Comparison of ENCODE assay signal across 21 cellular contexts in genomic region chr14:21275261-21275858, GRCh38. TPM values are rescaled to one million over a fixed set of nuclear protein-coding genes. Genes with fewer than 3 reads are reported as not detected.
DNase-seq lines count a peak whose midpoint lies in the region; ATAC-seq, FAIRE-seq and TF ChIP-seq lines count a peak whose summit lies in the region.
"Had no signal": no experiment of that assay in that cellular context is flagged by ENCODE, and none has a peak within 500 bp of the region (broad histone marks: within the 10 kb centered on the region; RNA-seq: fewer than 3 reads in every experiment).

No MANE protein-coding gene starts in this region.

- H2AFZ ChIP-seq in Karpas-422 (ENCODE audit: low read length) = peak overlapping the region; percentile 83; the same call in 1 of the 2 replicates

- no peak overlapping the region for H3K4me2 ChIP-seq in Karpas-422 (ENCODE audit: low read depth, low read length, poor library complexity, severe bottlenecking)

- peak; percentile 80 for FAIRE-seq in D721Med (lab: Jason Lieb, UNC)
- FAIRE-seq: GM12878, H54 had no signal

- 0 out of 2 replicates have a peak, but pooled peaks cover 2% of the 10 kb centered on the region for H4K20me1 ChIP-seq in Karpas-422 (ENCODE audit: insufficient read depth, low read depth, low read length)

- H3K27ac Mint-ChIP-seq in nephron = peak overlapping the region in 2 of 3 experiments; percentile 31 to 70
- H3K27ac Mint-ChIP-seq: activated B cell treated with CpG ODN at 0.5 μM for 24 hours had no signal

- no peaks in the 10 kb centered on the region for H3K4me1 Mint-ChIP-seq in nephron

- H3K4me3 Mint-ChIP-seq in nephron = no peak overlapping the region
- H3K4me3 Mint-ChIP-seq: activated B cell treated with CpG ODN at 0.5 μM for 24 hours had no signal

- H3K9me2 ChIP-seq in Karpas-422 (replicated peaks; ENCODE audit: insufficient read depth, low read length) = no peaks in the 10 kb centered on the region

- no peak overlapping the region for H3K9ac ChIP-seq in Karpas-422 (ENCODE audit: low read length)
- H3K9ac ChIP-seq in SK-N-MC (ENCODE audit: insufficient read length) = peak overlapping the region; percentile 59

- H3K27ac ChIP-seq in Karpas-422 (ENCODE audit: low read length) (no peak overlapping the region), SK-N-MC (peak overlapping the region; percentile 76)
- H3K27ac ChIP-seq: body of pancreas, colonic mucosa, lower lobe of right lung, ovary, sigmoid colon, tibial nerve had no signal

- H3K4me3 ChIP-seq in Karpas-422 (ENCODE audit: low read length) (no peak overlapping the region), SK-N-MC (no peak overlapping the region)
- H3K4me3 ChIP-seq: body of pancreas, colonic mucosa, GM12878, lower lobe of right lung, ovary, sigmoid colon, tibial nerve had no signal

- POLR2A ChIA-PET in HEK293T (lab: Yijun Ruan, JAX) = no interaction called here

- no peak for ATAC-seq in GM19452 (IDR thresholded peaks at IDR 0.05; ENCODE audit: unreplicated experiment)
- ATAC-seq: body of pancreas; GM12878; lower lobe of right lung; stimulated activated naive CD8-positive, alpha-beta T cell treated with anti-CD3 and anti-CD28 coated beads, Interleukin-15, Interleukin-2, amounts not matched to agents 100 U/mL and 50 U/mL, for 24 hours had no signal

- no peak for DNase-seq in D721Med (ENCODE audit: insufficient read length, low spot score)
- DNase-seq in Karpas-422 = no peak
- no peak for DNase-seq in SK-N-MC (ENCODE audit: low read depth, low spot score)
- no peak for DNase-seq in HEK293T (ENCODE audit: extremely low spot score)
- no peak for DNase-seq in OCI-M2 (lab: John Stamatoyannopoulos, UW; ENCODE audit: unreplicated experiment)
- DNase-seq: activated B cell treated with CpG ODN at 0.5 μM for 24 hours; body of pancreas; colonic mucosa; lower lobe of right lung; NCI-H345; ovary; SHP77 treated with DMSO at 0.1 percent for 48 hours; sigmoid colon; stimulated activated naive CD8-positive, alpha-beta T cell treated with anti-CD3 and anti-CD28 coated beads, Interleukin-15, Interleukin-2, amounts not matched to agents 100 U/mL and 50 U/mL, for 24 hours had no signal

- CTCF ChIA-PET in HEK293T (lab: Yijun Ruan, JAX) = interaction anchor here (0.7 kb wide), 1 partner anchor 11 kb away, joined by 4 read pairs; no protein-coding TSS in a partner anchor

- peaks cover 13% of the 10 kb centered on the region for H3K4me1 ChIP-seq in Karpas-422 (ENCODE audit: low read length)
- H3K4me1 ChIP-seq: body of pancreas, colonic mucosa, sigmoid colon had no signal

- TF ChIP-seq CTCF in D721Med (IDR thresholded peaks at IDR 0.05; ENCODE audit: insufficient read depth, missing control alignments) (no peak), nephron (IDR thresholded peaks at IDR 0.05; ENCODE audit: unreplicated experiment in 3 of 3) (no peak)

- H3K36me3 ChIP-seq in Karpas-422 (ENCODE audit: insufficient read depth, low read length) (no peaks in the 10 kb centered on the region), SK-N-MC (ENCODE audit: insufficient read depth, low read length) (no peaks in the 10 kb centered on the region)
- H3K36me3 ChIP-seq: colonic mucosa, lower lobe of right lung, ovary, sigmoid colon, tibial nerve had no signal

- no peaks in the 10 kb centered on the region for H3K27me3 Mint-ChIP-seq in nephron (ENCODE audit: low read depth)
- H3K27me3 Mint-ChIP-seq: activated B cell treated with CpG ODN at 0.5 μM for 24 hours had no signal

- no peaks in the 10 kb centered on the region for H3K79me2 ChIP-seq in Karpas-422 (ENCODE audit: low read length)

- H3K27me3 ChIP-seq in Karpas-422 (ENCODE audit: low read length) = no peaks in the 10 kb centered on the region
- H3K27me3 ChIP-seq: body of pancreas, colonic mucosa, ovary, sigmoid colon, tibial nerve had no signal

- no peaks in the 10 kb centered on the region for H3K36me3 Mint-ChIP-seq in nephron (ENCODE audit: low read depth)

- H3K9me3 ChIP-seq in Karpas-422 (ENCODE audit: low read length) = no peaks in the 10 kb centered on the region
- no peaks in the 10 kb centered on the region for H3K9me3 ChIP-seq in SK-N-MC (ENCODE audit: low read depth, low read length)
- H3K9me3 ChIP-seq: body of pancreas, colonic mucosa, lower lobe of right lung, ovary, sigmoid colon, tibial nerve had no signal

- no peaks in the 10 kb centered on the region for H3K9me3 Mint-ChIP-seq in nephron
- H3K9me3 Mint-ChIP-seq: activated B cell treated with CpG ODN at 0.5 μM for 24 hours had no signal

TF ChIP-seq in HEK293T, 16 proteins besides CTCF, POLR2A, EP300 and RAD21:
- no peak for TF ChIP-seq CTBP1 (IDR thresholded peaks at IDR 0.05; ENCODE audit: borderline replicate concordance)
- TF ChIP-seq FOXK2 (IDR thresholded peaks at IDR 0.05) = no peak
- TF ChIP-seq FOXM1 (IDR thresholded peaks at IDR 0.05; ENCODE audit: borderline replicate concordance) = no peak
- TF ChIP-seq FOXA1 (IDR thresholded peaks at IDR 0.05) = no peak
- TF ChIP-seq ELF4 (IDR thresholded peaks at IDR 0.05) = no peak
- no peak for TF ChIP-seq BHLHE40 (IDR thresholded peaks at IDR 0.05; ENCODE audit: borderline replicate concordance)
- no peak for TF ChIP-seq PKNOX1 (IDR thresholded peaks at IDR 0.05)
- no peak for TF ChIP-seq ZNF384 (IDR thresholded peaks at IDR 0.05)
- no peak for TF ChIP-seq HDGF (IDR thresholded peaks at IDR 0.05; ENCODE audit: borderline replicate concordance)
- no peak for TF ChIP-seq TARDBP (IDR thresholded peaks at IDR 0.05)
- TF ChIP-seq SUZ12 (IDR thresholded peaks at IDR 0.05) = no peak
- TF ChIP-seq NFRKB (IDR thresholded peaks at IDR 0.05) = no peak
- TF ChIP-seq L3MBTL2 (conservative IDR thresholded peaks at IDR 0.05) = no peak
- TF ChIP-seq ARNT (IDR thresholded peaks at IDR 0.05) = no peak
- no peak for TF ChIP-seq SP1 (IDR thresholded peaks at IDR 0.05)

RNA-seq across cellular contexts. Expression of gene RPGRIP1, which starts 4.5 kb away (rescaled TPM):
- total RNA-seq in Karpas-422 (2014; rRNA removed; shearing (Covaris generic); ENCODE audit: low replicate concordance) = not detected in 2 replicates
- total RNA-seq: activated B cell treated with CpG ODN at 0.5 μM for 24 hours; activated CD8-positive, alpha-beta memory T cell treated with anti-CD3 and anti-CD28 coated beads for 36 hours; body of pancreas; T-helper 2 cell treated with Interferon-gamma antibody and Interleukin-4, amounts not matched to agents 100 ng/mL and 5 ng/mL, for 36 hours had no signal

RNA-seq across cellular contexts. Expression of gene HNRNPC, which starts 6.1 kb away (rescaled TPM):
- total RNA-seq in Karpas-422 (2014; rRNA removed; shearing (Covaris generic); ENCODE audit: low replicate concordance) = 661 and 1,144 TPM in 2 replicates
